Comparison of ENCODE assay signal across 21 cellular contexts in genomic region chr13:50549221-50549942, GRCh38.
"Had no signal": no experiment of that assay in that cellular context is flagged by ENCODE, and none has a peak within 500 bp of the region (broad histone marks: within the 10 kb centered on the region; RNA-seq: fewer than 3 reads in every experiment).

No MANE protein-coding gene starts in this region.

- DNase-seq: activated CD4-positive, alpha-beta T cell treated with anti-CD3 and anti-CD28 coated beads for 36 hours; activated CD4-positive, CD25-positive, alpha-beta regulatory T cell; activated effector memory CD4-positive, alpha-beta T cell treated with Interleukin-2 at 50 U/mL for 16 hours; activated naive CD4-positive, alpha-beta T cell treated with anti-CD3 and anti-CD28 coated beads for 36 hours; activated naive CD8-positive, alpha-beta T cell treated with anti-CD3 and anti-CD28 coated beads for 36 hours; effector CD8-positive, alpha-beta T cell; foreskin keratinocyte; heart right ventricle; kidney glomerular epithelial cell; lower lobe of right lung; mesenchymal stem cell; natural killer cell; right lobe of liver; small intestine; stimulated activated CD4-positive, alpha-beta T cell treated with anti-CD3 and anti-CD28 coated beads, Interleukin-4, amount 100 ng/mL, for 24 hours; stomach; T-helper 1 cell had no signal

- H3K9me3 ChIP-seq: lower lobe of right lung, right lobe of liver, stomach, suprapubic skin, tibial nerve had no signal

- H3K36me3 ChIP-seq: heart right ventricle, lower lobe of right lung, right lobe of liver, stomach, suprapubic skin, tibial nerve had no signal

- H3K27me3 ChIP-seq: heart right ventricle, right lobe of liver, stomach, suprapubic skin, tibial nerve had no signal

- H3K36me3 Mint-ChIP-seq: activated naive CD8-positive, alpha-beta T cell treated with anti-CD3 and anti-CD28 coated beads for 36 hours; natural killer cell; stimulated activated effector memory CD8-positive, alpha-beta T cell treated with anti-CD3 and anti-CD28 coated beads, Interleukin-12 subunit alpha, Interleukin-12 subunit beta, amount 100 ng/mL, for 72 hours had no signal

- H3K4me3 ChIP-seq: heart right ventricle, lower lobe of right lung, right lobe of liver, stomach, suprapubic skin, tibial nerve had no signal

- H3K4me1 ChIP-seq: foreskin keratinocyte, lower lobe of right lung, right lobe of liver, stomach, suprapubic skin had no signal

- H3K4me3 Mint-ChIP-seq: activated CD4-positive, alpha-beta T cell treated with anti-CD3 and anti-CD28 coated beads for 36 hours; activated naive CD4-positive, alpha-beta T cell treated with anti-CD3 and anti-CD28 coated beads for 36 hours; activated naive CD8-positive, alpha-beta T cell treated with anti-CD3 and anti-CD28 coated beads for 36 hours; natural killer cell; stimulated activated effector memory CD8-positive, alpha-beta T cell treated with anti-CD3 and anti-CD28 coated beads, Interleukin-12 subunit alpha, Interleukin-12 subunit beta, amount 100 ng/mL, for 72 hours had no signal

- H3K4me1 Mint-ChIP-seq: activated CD4-positive, alpha-beta T cell treated with anti-CD3 and anti-CD28 coated beads for 36 hours; activated naive CD8-positive, alpha-beta T cell treated with anti-CD3 and anti-CD28 coated beads for 36 hours; natural killer cell; stimulated activated effector memory CD8-positive, alpha-beta T cell treated with anti-CD3 and anti-CD28 coated beads, Interleukin-12 subunit alpha, Interleukin-12 subunit beta, amount 100 ng/mL, for 72 hours had no signal

- H3K27ac ChIP-seq: foreskin keratinocyte, heart right ventricle, lower lobe of right lung, right lobe of liver, stomach, suprapubic skin, tibial nerve had no signal

- ATAC-seq: activated CD4-positive, alpha-beta T cell treated with anti-CD3 and anti-CD28 coated beads for 36 hours; foreskin keratinocyte; left lobe of liver; lower lobe of right lung; natural killer cell; right lobe of liver; stimulated activated effector memory CD8-positive, alpha-beta T cell treated with anti-CD3 and anti-CD28 coated beads, Interleukin-12 subunit alpha, Interleukin-12 subunit beta, amount 100 ng/mL, for 72 hours had no signal

- H3K9me3 Mint-ChIP-seq: activated naive CD4-positive, alpha-beta T cell treated with anti-CD3 and anti-CD28 coated beads for 36 hours; natural killer cell had no signal

- H3K27me3 Mint-ChIP-seq: activated CD4-positive, alpha-beta T cell treated with anti-CD3 and anti-CD28 coated beads for 36 hours; activated naive CD8-positive, alpha-beta T cell treated with anti-CD3 and anti-CD28 coated beads for 36 hours had no signal

- H3K27ac Mint-ChIP-seq: activated CD4-positive, alpha-beta T cell treated with anti-CD3 and anti-CD28 coated beads for 36 hours; activated naive CD4-positive, alpha-beta T cell treated with anti-CD3 and anti-CD28 coated beads for 36 hours; activated naive CD8-positive, alpha-beta T cell treated with anti-CD3 and anti-CD28 coated beads for 36 hours; natural killer cell; stimulated activated effector memory CD8-positive, alpha-beta T cell treated with anti-CD3 and anti-CD28 coated beads, Interleukin-12 subunit alpha, Interleukin-12 subunit beta, amount 100 ng/mL, for 72 hours had no signal
